1 cellular context compared by ENCODE assay signal in genomic region chr1:50936321-50936720, GRCh38.
TF ChIP-seq lines count a peak whose summit lies in the region.

No MANE protein-coding gene starts in this region.

TF ChIP-seq in IMR-90, 13 proteins besides CTCF, POLR2A, EP300 and RAD21:
- TF ChIP-seq CHD1 (IDR thresholded peaks at IDR 0.05; ENCODE audit: low read depth, low read length) = no peak
- TF ChIP-seq RFX5 (IDR thresholded peaks at IDR 0.05; ENCODE audit: low read depth, low read length) = no peak
- no peak for TF ChIP-seq ELK1 (IDR thresholded peaks at IDR 0.05; ENCODE audit: borderline replicate concordance, low read depth, low read length)
